Comparison of ENCODE assay signal across 8 cellular contexts in genomic region chr1:240092301-240093119, GRCh38. TPM values are rescaled to one million over a fixed set of nuclear protein-coding genes. Genes with fewer than 3 reads are reported as not detected.
A peak's percentile ranks its signal among the peaks of the same experiment; 100 is the strongest.
DNase-seq lines count a peak whose midpoint lies in the region; ATAC-seq and TF ChIP-seq lines count a peak whose summit lies in the region.

No MANE protein-coding gene starts in this region.

- no peaks in the 10 kb centered on the region for H3K79me2 ChIP-seq in OCI-LY7 (ENCODE audit: insufficient read depth, low read depth, low read length)

- H3K27ac ChIP-seq in right cardiac atrium (ENCODE audit: low read length) (no peak overlapping the region), OCI-LY7 (ENCODE audit: low read depth, low read length, poor library complexity, severe bottlenecking) (no peak overlapping the region)

- peak overlapping the region; percentile 84 for H3K4me3 ChIP-seq in adipocyte (ENCODE audit: low read length)
- peak overlapping the region; percentile 43 for H3K4me3 ChIP-seq in right cardiac atrium (ENCODE audit: low read length)
- peak overlapping the region; percentile 73 for H3K4me3 ChIP-seq in skeletal muscle cell (ENCODE audit: low read depth, low read length)
- no peak overlapping the region for H3K4me3 ChIP-seq in OCI-LY7 (ENCODE audit: low read depth, low read length, poor library complexity, severe bottlenecking)

- WGBS in right cardiac atrium, result 2% methylated on average over 70 of the region's 70 CpGs

- H4K20me1 ChIP-seq in OCI-LY7 (ENCODE audit: insufficient read depth, low read length), result no peaks in the 10 kb centered on the region

- POLR2A ChIA-PET in OCI-LY7 (lab: Charles Lee), result no interaction called here

- no peak overlapping the region for H3K4me2 ChIP-seq in OCI-LY7 (ENCODE audit: low read length)

- ATAC-seq in right cardiac atrium (peak; percentile 78 to 84), GM21423 (IDR thresholded peaks at IDR 0.05; ENCODE audit: unreplicated experiment) (no peak)

- CTCF ChIA-PET in OCI-LY7 (lab: Charles Lee; ENCODE audit: unreplicated experiment), result no interaction called here

- H3K4me1 ChIP-seq in adipocyte (ENCODE audit: control insufficient read depth, insufficient read depth, low read length) (peaks cover 4% of the 10 kb centered on the region), right cardiac atrium (ENCODE audit: control insufficient read depth, insufficient read depth, low read length) (no peaks in the 10 kb centered on the region), OCI-LY7 (ENCODE audit: insufficient read depth, low read length, poor library complexity, severe bottlenecking) (no peaks in the 10 kb centered on the region)

- no peak overlapping the region for H2AFZ ChIP-seq in OCI-LY7 (ENCODE audit: low read length)

- intact Hi-C loops in right cardiac atrium (cut with DNase I) (no loop called here), OCI-LY7 (cut with micrococcal nuclease; ENCODE audit: unreplicated experiment) (no loop called here)

- no peaks in the 10 kb centered on the region for H3K36me3 ChIP-seq in adipocyte (ENCODE audit: control insufficient read depth, insufficient read depth, low read length, severe bottlenecking)
- no peaks in the 10 kb centered on the region for H3K36me3 ChIP-seq in OCI-LY7 (ENCODE audit: insufficient read depth, low read length)

- no peaks in the 10 kb centered on the region for H3K9me2 ChIP-seq in OCI-LY7 (ENCODE audit: insufficient read depth, low read length)

- DNase-seq in NCI-H82 (lab: John Stamatoyannopoulos, UW), result peak; percentile 79
- DNase-seq in NCI-H82 treated with DMSO at 0.1 percent for 48 hours (lab: John Stamatoyannopoulos, UW; ENCODE audit: unreplicated experiment), result no peak
- DNase-seq in adipocyte (ENCODE audit: low read depth), result peak; percentile 81
- DNase-seq in right cardiac atrium, result peak in 2 of 3 donors; percentile 56 to 65
- DNase-seq in skeletal muscle cell (ENCODE audit: low read depth), result no peak
- no peak for DNase-seq in OCI-LY7 (ENCODE audit: low spot score)
- DNase-seq in ureter (ENCODE audit: low spot score), result no peak

- BruUV-seq in OCI-LY7 (replicated peaks; lab: Mats Ljungman, UMichigan), result no TSS peak

- H3K9me3 ChIP-seq in adipocyte (ENCODE audit: control insufficient read depth, low read length) (no peaks in the 10 kb centered on the region), right cardiac atrium (ENCODE audit: control insufficient read depth, low read length) (no peaks in the 10 kb centered on the region), OCI-LY7 (ENCODE audit: low read length) (no peaks in the 10 kb centered on the region)

- no peak for TF ChIP-seq CTCF in OCI-LY7 (conservative IDR thresholded peaks at IDR 0.05; ENCODE audit: low read length)

- no peaks in the 10 kb centered on the region for H3K27me3 ChIP-seq in adipocyte (replicated peaks; ENCODE audit: control insufficient read depth, insufficient read depth, low read length)
- H3K27me3 ChIP-seq in right cardiac atrium (ENCODE audit: control insufficient read depth, insufficient read depth), result peaks cover 5% of the 10 kb centered on the region

- H3K9ac ChIP-seq in adipocyte (ENCODE audit: low read length), result peak overlapping the region; percentile 83

RNA-seq across cellular contexts. Expression of gene FMN2, which starts 0.8 kb away (rescaled TPM):
- total RNA-seq in right cardiac atrium (under 1 TPM in 2 of 4 donors, not detected in 2; 0.09 to 0.21 TPM), OCI-LY7 (2022) (not detected in 2 replicates), ureter (0.49 TPM)
- polyA plus RNA-seq in right cardiac atrium, result 0.16 TPM
- total RNA-seq in OCI-LY7 (2014; rRNA removed; shearing (Covaris generic)), result not detected in 2 replicates

Comparison
In these comparisons a context has a peak if more than half of its experiments do, and no peak if none do; other contexts are left out.
1. DNase-seq: peak in NCI-H82 (single experiment), adipocyte (single experiment) and right cardiac atrium (2 of 3); none in NCI-H82 treated with DMSO at 0.1 percent for 48 hours (single experiment), skeletal muscle cell (single experiment), OCI-LY7 (single experiment) and ureter (single experiment).